38 cellular contexts compared by ENCODE assay signal in the genomic region with DNA sequence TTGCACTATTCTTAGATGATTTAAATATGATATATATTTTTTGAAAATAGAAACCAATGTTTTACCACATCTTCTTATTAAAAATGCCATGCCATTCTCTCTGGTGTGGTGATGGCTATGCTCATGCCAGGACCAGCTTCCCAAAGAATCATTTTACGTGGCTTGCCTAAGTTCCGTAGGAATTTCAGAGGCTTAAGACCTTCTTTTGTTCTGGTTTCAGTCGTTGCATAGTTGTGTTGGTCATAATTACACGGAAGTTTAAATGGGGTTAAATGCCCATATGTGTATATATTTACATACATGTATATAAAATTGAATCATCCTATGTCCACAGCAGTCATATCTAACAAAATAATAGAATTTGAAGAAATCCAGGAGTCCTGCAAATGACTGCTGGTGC.
"Had no signal": no experiment of that assay in that cellular context is flagged by ENCODE, and none has a peak within 500 bp of the region (broad histone marks: within the 10 kb centered on the region; RNA-seq: fewer than 3 reads in every experiment).

No MANE protein-coding gene starts in this region.

- H3K27ac ChIP-seq: adrenal gland, ascending aorta, body of pancreas, brain microvascular endothelial cell, breast epithelium, cardiac muscle cell had no signal

- DNase-seq: activated effector memory CD4-positive, alpha-beta T cell treated with anti-CD3 and anti-CD28 coated beads, Interleukin-2, amount 50 U/mL, for 16 hours; activated effector memory CD4-positive, alpha-beta T cell treated with Interleukin-2 at 50 U/mL for 16 hours; activated gamma-delta T cell; activated gamma-delta T cell treated with Interleukin-2 at 50 U/mL for 16 hours; activated naive CD4-positive, alpha-beta T cell; activated naive CD4-positive, alpha-beta T cell treated with anti-CD3 and anti-CD28 coated beads for 36 hours; activated naive CD4-positive, alpha-beta T cell treated with anti-CD3 and anti-CD28 coated beads, Interleukin-2, amount 10 ng/mL, durations not matched to agents 7 days and 5 days; activated naive CD4-positive, alpha-beta T cell treated with anti-CD3 and anti-CD28 coated beads, Interleukin-2, amount 50 U/mL, for 16 hours; activated naive CD4-positive, alpha-beta T cell treated with Interleukin-2 at 50 U/mL for 16 hours; activated naive CD8-positive, alpha-beta T cell treated with anti-CD3 and anti-CD28 coated beads for 36 hours; activated naive CD8-positive, alpha-beta T cell treated with anti-CD3 and anti-CD28 coated beads, Interleukin-2, amount 10 ng/mL, durations not matched to agents 7 days and 5 days; activated naive CD8-positive, alpha-beta T cell treated with anti-CD3 and anti-CD28 coated beads, Interleukin-2, amount 50 U/mL, for 24 hours; activated T-cell treated with anti-CD3 and anti-CD28 coated beads, Interleukin-2, amount 50 U/mL, for 1 hour; activated T-cell treated with anti-CD3 and anti-CD28 coated beads, Interleukin-2, amount 50 U/mL, for 24 hours; activated T-cell treated with anti-CD3 and anti-CD28 coated beads, Interleukin-2, amount 50 U/mL, for 4 hours; activated T-cell treated with anti-CD3 and anti-CD28 coated beads, Interleukin-2, amount 50 U/mL, for 48 hours; activated T-cell treated with anti-CD3 and anti-CD28 coated beads, Interleukin-2, amount 50 U/mL, for 72 hours; adrenal gland; amniotic stem cell; amygdala; anterior cingulate cortex; aorta; body of pancreas; brain microvascular endothelial cell; caudate nucleus; central memory CD4-positive, alpha-beta T cell; cerebellar nuclear complex had no signal

- H3K27me3 ChIP-seq: adrenal gland, ascending aorta, body of pancreas, brain microvascular endothelial cell, breast epithelium, cardiac muscle cell had no signal

- H3K4me3 Mint-ChIP-seq: activated naive CD4-positive, alpha-beta T cell treated with anti-CD3 and anti-CD28 coated beads for 36 hours; activated naive CD4-positive, alpha-beta T cell treated with anti-CD3 and anti-CD28 coated beads, Interleukin-2, amount 10 ng/mL, durations not matched to agents 7 days and 5 days; activated naive CD4-positive, alpha-beta T cell treated with anti-CD3 and anti-CD28 coated beads, Interleukin-2, amount 50 U/mL, for 24 hours; activated naive CD8-positive, alpha-beta T cell; activated naive CD8-positive, alpha-beta T cell treated with anti-CD3 and anti-CD28 coated beads for 36 hours; activated naive CD8-positive, alpha-beta T cell treated with anti-CD3 and anti-CD28 coated beads, Interleukin-2, amount 10 ng/mL, durations not matched to agents 7 days and 5 days; activated naive CD8-positive, alpha-beta T cell treated with anti-CD3 and anti-CD28 coated beads, Interleukin-2, amount 50 U/mL, for 24 hours; activated T-cell treated with anti-CD3 and anti-CD28 coated beads, Interleukin-2, amount 50 U/mL, for 24 hours; activated T-cell treated with anti-CD3 and anti-CD28 coated beads, Interleukin-2, amount 50 U/mL, for 4 hours; activated T-cell treated with anti-CD3 and anti-CD28 coated beads, Interleukin-2, amount 50 U/mL, for 72 hours; activated T-helper 1 cell treated with anti-CD3 and anti-CD28 coated beads, Interleukin-12 subunit alpha, Interleukin-12 subunit beta, Interleukin-2, Interleukin-4 antibody, amounts not matched to agents 30 ng/mL and 10 ng/mL and 1 ng/mL, durations not matched to agents 14 hours and 24 hours and 36 hours; activated T-helper 17 cell treated with anti-CD3 and anti-CD28 coated beads, Interleukin-2, amount 50 U/mL, for 72 hours; brain; central memory CD8-positive, alpha-beta T cell had no signal

- H3K27me3 Mint-ChIP-seq: activated naive CD4-positive, alpha-beta T cell treated with anti-CD3 and anti-CD28 coated beads, Interleukin-2, amount 10 ng/mL, durations not matched to agents 7 days and 5 days; activated naive CD4-positive, alpha-beta T cell treated with anti-CD3 and anti-CD28 coated beads, Interleukin-2, amount 50 U/mL, for 24 hours; activated naive CD8-positive, alpha-beta T cell; activated naive CD8-positive, alpha-beta T cell treated with anti-CD3 and anti-CD28 coated beads for 36 hours; activated naive CD8-positive, alpha-beta T cell treated with anti-CD3 and anti-CD28 coated beads, Interleukin-2, amount 10 ng/mL, durations not matched to agents 7 days and 5 days; activated naive CD8-positive, alpha-beta T cell treated with anti-CD3 and anti-CD28 coated beads, Interleukin-2, amount 50 U/mL, for 24 hours; activated T-cell treated with anti-CD3 and anti-CD28 coated beads, Interleukin-2, amount 50 U/mL, for 24 hours; activated T-helper 17 cell treated with anti-CD3 and anti-CD28 coated beads, Interleukin-2, amount 50 U/mL, for 72 hours; central memory CD8-positive, alpha-beta T cell had no signal

- ATAC-seq: activated naive CD4-positive, alpha-beta T cell treated with anti-CD3 and anti-CD28 coated beads, Interleukin-2, amount 50 U/mL, for 72 hours; activated naive CD8-positive, alpha-beta T cell treated with anti-CD3 and anti-CD28 coated beads, Interleukin-2, amount 50 U/mL, for 24 hours; activated T-cell treated with anti-CD3 and anti-CD28 coated beads, Interleukin-2, amount 50 U/mL, for 4 hours; activated T-cell treated with anti-CD3 and anti-CD28 coated beads, Interleukin-2, amount 50 U/mL, for 72 hours; activated T-helper 17 cell treated with anti-CD3 and anti-CD28 coated beads, Interleukin-2, amount 50 U/mL, for 72 hours; body of pancreas had no signal

- H3K4me1 Mint-ChIP-seq: activated naive CD4-positive, alpha-beta T cell treated with anti-CD3 and anti-CD28 coated beads, Interleukin-2, amount 10 ng/mL, durations not matched to agents 7 days and 5 days; activated naive CD4-positive, alpha-beta T cell treated with anti-CD3 and anti-CD28 coated beads, Interleukin-2, amount 50 U/mL, for 24 hours; activated naive CD8-positive, alpha-beta T cell treated with anti-CD3 and anti-CD28 coated beads for 36 hours; activated naive CD8-positive, alpha-beta T cell treated with anti-CD3 and anti-CD28 coated beads, Interleukin-2, amount 10 ng/mL, durations not matched to agents 7 days and 5 days; activated naive CD8-positive, alpha-beta T cell treated with anti-CD3 and anti-CD28 coated beads, Interleukin-2, amount 50 U/mL, for 24 hours; activated T-helper 17 cell treated with anti-CD3 and anti-CD28 coated beads, Interleukin-2, amount 50 U/mL, for 72 hours; brain; central memory CD8-positive, alpha-beta T cell had no signal

- H3K36me3 ChIP-seq: adrenal gland, ascending aorta, brain microvascular endothelial cell, breast epithelium, cardiac muscle cell had no signal

- H3K9me3 ChIP-seq: adrenal gland, ascending aorta, body of pancreas, breast epithelium had no signal

- H3K9me3 Mint-ChIP-seq: activated naive CD4-positive, alpha-beta T cell treated with anti-CD3 and anti-CD28 coated beads, Interleukin-2, amount 50 U/mL, for 24 hours; activated T-cell treated with anti-CD3 and anti-CD28 coated beads, Interleukin-2, amount 50 U/mL, for 24 hours; activated T-helper 1 cell treated with anti-CD3 and anti-CD28 coated beads, Interleukin-12 subunit alpha, Interleukin-12 subunit beta, Interleukin-2, Interleukin-4 antibody, amounts not matched to agents 30 ng/mL and 10 ng/mL and 1 ng/mL, durations not matched to agents 14 hours and 24 hours and 36 hours; activated T-helper 2 cell treated with anti-CD3 and anti-CD28 coated beads, Interferon-gamma antibody, Interleukin-2, Interleukin-4, amounts not matched to agents 10 μg/mL and 5 μg/mL and 100 μg/mL, durations not matched to agents 14 hours and 24 hours and 36 hours had no signal

- H3K27ac Mint-ChIP-seq: activated naive CD4-positive, alpha-beta T cell treated with anti-CD3 and anti-CD28 coated beads for 36 hours; activated naive CD4-positive, alpha-beta T cell treated with anti-CD3 and anti-CD28 coated beads, Interleukin-2, amount 10 ng/mL, durations not matched to agents 7 days and 5 days; activated naive CD4-positive, alpha-beta T cell treated with anti-CD3 and anti-CD28 coated beads, Interleukin-2, amount 50 U/mL, for 24 hours; activated naive CD4-positive, alpha-beta T cell treated with anti-CD3 and anti-CD28 coated beads, Interleukin-2, amount 50 U/mL, for 72 hours; activated naive CD8-positive, alpha-beta T cell; activated naive CD8-positive, alpha-beta T cell treated with anti-CD3 and anti-CD28 coated beads for 36 hours; activated naive CD8-positive, alpha-beta T cell treated with anti-CD3 and anti-CD28 coated beads, Interleukin-2, amount 10 ng/mL, durations not matched to agents 7 days and 5 days; activated naive CD8-positive, alpha-beta T cell treated with anti-CD3 and anti-CD28 coated beads, Interleukin-2, amount 50 U/mL, for 24 hours; activated T-cell treated with anti-CD3 and anti-CD28 coated beads, Interleukin-2, amount 50 U/mL, for 24 hours; activated T-cell treated with anti-CD3 and anti-CD28 coated beads, Interleukin-2, amount 50 U/mL, for 72 hours; activated T-helper 1 cell treated with anti-CD3 and anti-CD28 coated beads, Interleukin-12 subunit alpha, Interleukin-12 subunit beta, Interleukin-2, Interleukin-4 antibody, amounts not matched to agents 30 ng/mL and 10 ng/mL and 1 ng/mL, durations not matched to agents 14 hours and 24 hours and 36 hours; activated T-helper 17 cell treated with anti-CD3 and anti-CD28 coated beads, Interleukin-2, amount 50 U/mL, for 72 hours; activated T-helper 2 cell treated with anti-CD3 and anti-CD28 coated beads, Interferon-gamma antibody, Interleukin-2, Interleukin-4, amounts not matched to agents 10 μg/mL and 5 μg/mL and 100 μg/mL, durations not matched to agents 14 hours and 24 hours and 36 hours; brain had no signal

- H3K4me3 ChIP-seq: adrenal gland, ascending aorta, body of pancreas, breast epithelium, cardiac muscle cell had no signal

- H3K4me1 ChIP-seq: adrenal gland, ascending aorta, body of pancreas, breast epithelium had no signal

- H3K36me3 Mint-ChIP-seq: activated naive CD4-positive, alpha-beta T cell treated with anti-CD3 and anti-CD28 coated beads, Interleukin-2, amount 10 ng/mL, durations not matched to agents 7 days and 5 days; activated naive CD4-positive, alpha-beta T cell treated with anti-CD3 and anti-CD28 coated beads, Interleukin-2, amount 50 U/mL, for 24 hours; activated naive CD8-positive, alpha-beta T cell; activated naive CD8-positive, alpha-beta T cell treated with anti-CD3 and anti-CD28 coated beads for 36 hours; activated naive CD8-positive, alpha-beta T cell treated with anti-CD3 and anti-CD28 coated beads, Interleukin-2, amount 10 ng/mL, durations not matched to agents 7 days and 5 days; brain had no signal
